In genomic region chr5:68215888-68216736, GRCh38 we compare ENCODE assay signal across 1 cellular context.
TF ChIP-seq lines count a peak whose summit lies in the region.

No MANE protein-coding gene starts in this region.

TF ChIP-seq in K562, 482 proteins besides CTCF, POLR2A, EP300 and RAD21 (continued from another document and continues in another):
- TF ChIP-seq SAP30 (IDR thresholded peaks at IDR 0.05; ENCODE audit: borderline replicate concordance, insufficient read depth, low read depth, low read length, poor library complexity, severe bottlenecking) (peak; percentile 68), TSHZ1 (CRISPR knock-in tag; IDR thresholded peaks at IDR 0.05) (no peak), ZNF184 (CRISPR knock-in tag; IDR thresholded peaks at IDR 0.05) (no peak), RBBP5 (IDR thresholded peaks at IDR 0.05; ENCODE audit: borderline replicate concordance, insufficient read depth, low read length, poor library complexity, severe bottlenecking) (peak; percentile 83), NFE2 (IDR thresholded peaks at IDR 0.05; ENCODE audit: low read depth) (peak; percentile 13; the same call in 1 of the 2 replicates), ZNF398 (CRISPR knock-in tag; IDR thresholded peaks at IDR 0.05) (no peak), GTF2E2 (tag; IDR thresholded peaks at IDR 0.05) (0 out of 2 replicates have a peak, but pooled peaks have one; percentile 65), BRF2 (IDR thresholded peaks at IDR 0.05; ENCODE audit: borderline replicate concordance, insufficient read depth, insufficient read length) (no peak), HMGN3 (IDR thresholded peaks at IDR 0.05; ENCODE audit: borderline replicate concordance, extremely low read depth, insufficient read length, low read depth, low read length) (peak; percentile 40), ZBTB40 (IDR thresholded peaks at IDR 0.05) (no peak), ZBTB40 (CRISPR knock-in tag; IDR thresholded peaks at IDR 0.05) (no peak), CHD4 (IDR thresholded peaks at IDR 0.05; ENCODE audit: insufficient read depth, insufficient replicate concordance, low read depth, low read length, poor library complexity, severe bottlenecking) (no peak), DACH1 (IDR thresholded peaks at IDR 0.05; ENCODE audit: partially characterized antibody) (no peak), ADNP (tag; IDR thresholded peaks at IDR 0.05) (no peak), MGA (IDR thresholded peaks at IDR 0.05) (no peak), BRD9 (IDR thresholded peaks at IDR 0.05; ENCODE audit: low read depth, partially characterized antibody) (no peak), GABPB1 (CRISPR knock-in tag; IDR thresholded peaks at IDR 0.05) (peak; percentile 45; the same call in 1 of the 2 replicates), PKNOX1 (IDR thresholded peaks at IDR 0.05) (no peak), HNRNPL (IDR thresholded peaks at IDR 0.05; ENCODE audit: low read depth, low read length) (no peak), SIRT6 (IDR thresholded peaks at IDR 0.05; ENCODE audit: low read depth, low read length) (no peak), KLF1 (tag; IDR thresholded peaks at IDR 0.05) (no peak), ZNF121 (CRISPR knock-in tag; conservative IDR thresholded peaks at IDR 0.05) (no peak), TAF7 (tag; IDR thresholded peaks at IDR 0.05) (no peak)
